ENCODE assay signal across 14 cellular contexts in genomic region chr3:151579571-151580270, GRCh38.
DNase-seq lines count a peak whose midpoint lies in the region; ATAC-seq and TF ChIP-seq lines count a peak whose summit lies in the region.
"Had no signal": no experiment of that assay in that cellular context is flagged by ENCODE, and none has a peak within 500 bp of the region (broad histone marks: within the 10 kb centered on the region; RNA-seq: fewer than 3 reads in every experiment).

No MANE protein-coding gene starts in this region.

- H3K36me3 Mint-ChIP-seq in mesothelial cell of epicardium, result peaks cover 2% of the 10 kb centered on the region
- H3K36me3 Mint-ChIP-seq: stimulated activated memory B cell treated with anti-CD40 and anti-IgM and Interleukin-4, amounts not matched to agents 10 μg/mL and 1 μg/mL and 100 μg/mL, for 72 hours had no signal

- peaks cover 14% of the 10 kb centered on the region for H3K9me3 Mint-ChIP-seq in mesothelial cell of epicardium

- no peak for ATAC-seq in HG03175 (IDR thresholded peaks at IDR 0.05; ENCODE audit: unreplicated experiment)
- ATAC-seq: stimulated activated memory B cell treated with anti-CD40 and anti-IgM and Interleukin-4, amounts not matched to agents 10 μg/mL and 1 μg/mL and 100 μg/mL, for 72 hours; upper lobe of right lung had no signal

- H3K27ac Mint-ChIP-seq in mesothelial cell of epicardium, result peak overlapping the region; percentile 88
- H3K27ac Mint-ChIP-seq: stimulated activated memory B cell treated with anti-CD40 and anti-IgM and Interleukin-4, amounts not matched to agents 10 μg/mL and 1 μg/mL and 100 μg/mL, for 72 hours had no signal

- no peak for TF ChIP-seq POLR2A in NB4 (IDR thresholded peaks at IDR 0.05; ENCODE audit: extremely low read depth, insufficient read length)

- H3K4me3 ChIP-seq in AG10803 (ENCODE audit: low read length) (no peak overlapping the region), NB4 (ENCODE audit: low read depth, low read length) (no peak overlapping the region)
- H3K4me3 ChIP-seq: upper lobe of right lung had no signal

- peaks cover 27% of the 10 kb centered on the region for H3K4me1 Mint-ChIP-seq in mesothelial cell of epicardium

- peak; percentile 94 for DNase-seq in AG10803 (ENCODE audit: low read depth)
- peak; percentile 63 for DNase-seq in NB4 (ENCODE audit: low read depth)
- DNase-seq in fibroblast of gingiva (ENCODE audit: low read depth), result peak; percentile 64
- no peak for DNase-seq in mesothelial cell of epicardium (ENCODE audit: low spot score in 2 of 2, unreplicated experiment in 2 of 2)
- DNase-seq in activated gamma-delta T cell treated with Interleukin-2 at 50 U/mL for 16 hours, result no peak
- DNase-seq in globus pallidus (ENCODE audit: low spot score), result no peak
- DNase-seq in GM10266 (ENCODE audit: extremely low spot score), result no peak
- DNase-seq: activated CD4-positive, CD25-positive, alpha-beta regulatory T cell; activated naive CD4-positive, alpha-beta T cell; NCI-H1048; T-helper 1 cell; upper lobe of right lung had no signal

- no peak for TF ChIP-seq CTCF in AG10803 (conservative IDR thresholded peaks at IDR 0.05; ENCODE audit: low read length)
- no peak for TF ChIP-seq CTCF in NB4 (IDR thresholded peaks at IDR 0.05; ENCODE audit: low read depth, low read length)
- TF ChIP-seq CTCF in mesothelial cell of epicardium (IDR thresholded peaks at IDR 0.05; ENCODE audit: unreplicated experiment), result no peak
- no peak for TF ChIP-seq CTCF in GM10266 (IDR thresholded peaks at IDR 0.05; ENCODE audit: control insufficient read depth, insufficient read depth, low read depth, missing control alignments)

- no peaks in the 10 kb centered on the region for H3K27me3 Mint-ChIP-seq in mesothelial cell of epicardium (ENCODE audit: low read depth)
- H3K27me3 Mint-ChIP-seq: stimulated activated memory B cell treated with anti-CD40 and anti-IgM and Interleukin-4, amounts not matched to agents 10 μg/mL and 1 μg/mL and 100 μg/mL, for 72 hours had no signal

- no peak overlapping the region for H3K4me3 Mint-ChIP-seq in mesothelial cell of epicardium
- H3K4me3 Mint-ChIP-seq: stimulated activated memory B cell treated with anti-CD40 and anti-IgM and Interleukin-4, amounts not matched to agents 10 μg/mL and 1 μg/mL and 100 μg/mL, for 72 hours had no signal

Comparison
In these comparisons a context has a peak if more than half of its experiments do, and no peak if none do; other contexts are left out.
1. DNase-seq: peak in AG10803 (single experiment), NB4 (single experiment) and fibroblast of gingiva (single experiment); none in mesothelial cell of epicardium (0 of 2), activated gamma-delta T cell treated with Interleukin-2 at 50 U/mL for 16 hours (single experiment), globus pallidus (single experiment) and GM10266 (single experiment).